Comparison of ENCODE assay signal across 12 cellular contexts in genomic region chr7:4103352-4104091, GRCh38.
DNase-seq lines count a peak whose midpoint lies in the region; ATAC-seq and TF ChIP-seq lines count a peak whose summit lies in the region.
"Had no signal": no experiment of that assay in that cellular context is flagged by ENCODE, and none has a peak within 500 bp of the region (broad histone marks: within the 10 kb centered on the region; RNA-seq: fewer than 3 reads in every experiment).

No MANE protein-coding gene starts in this region.

- no peak overlapping the region for H3K27ac Mint-ChIP-seq in MCF 10A (ENCODE audit: low read depth, unreplicated experiment)
- no peak overlapping the region for H3K27ac Mint-ChIP-seq in activated T-helper 17 cell treated with anti-CD3 and anti-CD28 coated beads, Interleukin-2, amount 50 U/mL, for 72 hours
- H3K27ac Mint-ChIP-seq: activated CD4-positive, alpha-beta memory T cell treated with anti-CD3 and anti-CD28 coated beads, Interleukin-2, amount 10 ng/mL, durations not matched to agents 7 days and 5 days had no signal

- H3K9ac ChIP-seq in fibroblast of lung (ENCODE audit: insufficient read depth, low read length), result no peak overlapping the region

- no peaks in the 10 kb centered on the region for H3K79me2 ChIP-seq in fibroblast of lung (ENCODE audit: control insufficient read depth, insufficient read depth, low read length)

- peaks cover 5% of the 10 kb centered on the region for H3K4me1 Mint-ChIP-seq in MCF 10A (ENCODE audit: insufficient read depth, unreplicated experiment)
- no peaks in the 10 kb centered on the region for H3K4me1 Mint-ChIP-seq in activated T-helper 17 cell treated with anti-CD3 and anti-CD28 coated beads, Interleukin-2, amount 50 U/mL, for 72 hours
- H3K4me1 Mint-ChIP-seq: activated CD4-positive, alpha-beta memory T cell treated with anti-CD3 and anti-CD28 coated beads, Interleukin-2, amount 10 ng/mL, durations not matched to agents 7 days and 5 days had no signal

- DNase-seq in MCF 10A (ENCODE audit: unreplicated experiment), result peak; percentile 75
- no peak for DNase-seq in breast epithelium (ENCODE audit: low spot score in 2 of 2)
- peak; percentile 75 for DNase-seq in RKO (ENCODE audit: low spot score)
- DNase-seq in fibroblast of lung (ENCODE audit: low read depth in 2 of 2), result peak; percentile 21 to 73
- DNase-seq in HCEC 1CT, result no peak
- DNase-seq in NCI-H1417 (lab: John Stamatoyannopoulos, UW), result no peak
- DNase-seq: activated CD4-positive, alpha-beta memory T cell treated with anti-CD3 and anti-CD28 coated beads, Interleukin-2, amount 10 ng/mL, durations not matched to agents 7 days and 5 days; mucosa of descending colon; stimulated activated naive CD8-positive, alpha-beta T cell treated with anti-CD3 and anti-CD28 coated beads, Interleukin-15, Interleukin-2, amounts not matched to agents 100 U/mL and 50 U/mL, for 24 hours had no signal

- no peaks in the 10 kb centered on the region for H3K27me3 Mint-ChIP-seq in MCF 10A (ENCODE audit: insufficient read depth, unreplicated experiment)
- H3K27me3 Mint-ChIP-seq in activated T-helper 17 cell treated with anti-CD3 and anti-CD28 coated beads, Interleukin-2, amount 50 U/mL, for 72 hours, result no peaks in the 10 kb centered on the region
- H3K27me3 Mint-ChIP-seq: activated CD4-positive, alpha-beta memory T cell treated with anti-CD3 and anti-CD28 coated beads, Interleukin-2, amount 10 ng/mL, durations not matched to agents 7 days and 5 days had no signal

- H3K36me3 Mint-ChIP-seq in MCF 10A (ENCODE audit: insufficient read depth, unreplicated experiment), result no peaks in the 10 kb centered on the region
- H3K36me3 Mint-ChIP-seq in activated T-helper 17 cell treated with anti-CD3 and anti-CD28 coated beads, Interleukin-2, amount 50 U/mL, for 72 hours (ENCODE audit: low read depth), result no peaks in the 10 kb centered on the region

- no TSS peak for BruUV-seq in MCF 10A (replicated peaks; lab: Mats Ljungman, UMichigan)

- TF ChIP-seq POLR2A in breast epithelium (IDR thresholded peaks at IDR 0.05), result no peak

- no peak for TF ChIP-seq CTCF in MCF 10A (IDR thresholded peaks at IDR 0.05; ENCODE audit: unreplicated experiment)
- no peak for TF ChIP-seq CTCF in breast epithelium (IDR thresholded peaks at IDR 0.05)
- peak in 1 of 2 donors; percentile 25 for TF ChIP-seq CTCF in fibroblast of lung (conservative IDR thresholded peaks at IDR 0.05 in 1 of 2, IDR thresholded peaks at IDR 0.05 in 1 of 2; ENCODE audit: low read depth in 1 of 2, low read length in 2 of 2)

- intact Hi-C loops in MCF 10A (cut with micrococcal nuclease), result loop anchor here (5.0 kb wide), 1 partner anchor 374 kb away; no protein-coding TSS in a partner anchor
- intact Hi-C loops in breast epithelium (cut with DNase I; ENCODE audit: low total_unique reads), result no loop called here

- H3K9me3 Mint-ChIP-seq in MCF 10A (ENCODE audit: unreplicated experiment), result no peaks in the 10 kb centered on the region
- no peaks in the 10 kb centered on the region for H3K9me3 Mint-ChIP-seq in activated T-helper 17 cell treated with anti-CD3 and anti-CD28 coated beads, Interleukin-2, amount 50 U/mL, for 72 hours
- H3K9me3 Mint-ChIP-seq: activated CD4-positive, alpha-beta memory T cell treated with anti-CD3 and anti-CD28 coated beads, Interleukin-2, amount 10 ng/mL, durations not matched to agents 7 days and 5 days had no signal

- H3K9me3 ChIP-seq in breast epithelium (no peaks in the 10 kb centered on the region), fibroblast of lung (ENCODE audit: control insufficient read depth, insufficient read depth, low read depth, low read length) (no peaks in the 10 kb centered on the region)
- H3K9me3 ChIP-seq: mucosa of descending colon had no signal

- no peak overlapping the region for H2AFZ ChIP-seq in fibroblast of lung (ENCODE audit: low read length)

- no peaks in the 10 kb centered on the region for H3K4me1 ChIP-seq in breast epithelium
- no peaks in the 10 kb centered on the region for H3K4me1 ChIP-seq in fibroblast of lung (ENCODE audit: control insufficient read depth, extremely low read depth, insufficient read depth, low read length)

- CTCF ChIA-PET in MCF 10A (lab: Yijun Ruan, JAX), result interaction anchor here (0.5 to 1.4 kb wide), 5 partner anchors 17 to 1689 kb away, joined by 3 to 6 read pairs (median 3); no protein-coding TSS in a partner anchor

- no peak overlapping the region for H3K4me2 ChIP-seq in fibroblast of lung (ENCODE audit: extremely low read depth, insufficient read depth, low read length)

- no peak for ATAC-seq in HG03571 (IDR thresholded peaks at IDR 0.05; ENCODE audit: unreplicated experiment)
- ATAC-seq in activated T-helper 17 cell treated with anti-CD3 and anti-CD28 coated beads, Interleukin-2, amount 50 U/mL, for 72 hours (replicated peaks), result no peak
- ATAC-seq: mucosa of descending colon; Right ventricle myocardium inferior; stimulated activated naive CD8-positive, alpha-beta T cell treated with anti-CD3 and anti-CD28 coated beads, Interleukin-15, Interleukin-2, amounts not matched to agents 100 U/mL and 50 U/mL, for 24 hours had no signal

- POLR2A ChIA-PET in MCF 10A (lab: Yijun Ruan, JAX), result interaction anchor here (0.6 kb wide), 1 partner anchor 50 kb away, joined by 4 read pairs; no protein-coding TSS in a partner anchor

- no peaks in the 10 kb centered on the region for H4K20me1 ChIP-seq in fibroblast of lung (ENCODE audit: control insufficient read depth, extremely low read depth, insufficient read depth, low read length)

- H3K4me3 ChIP-seq in breast epithelium (no peak overlapping the region), fibroblast of lung (replicated peaks in 1 of 4; ENCODE audit: control extremely low read depth in 1 of 4, insufficient read depth in 1 of 4, low read depth in 3 of 4, low read length in 4 of 4) (no peak overlapping the region)
- H3K4me3 ChIP-seq: mucosa of descending colon had no signal

- H3K36me3 ChIP-seq in breast epithelium (no peaks in the 10 kb centered on the region), fibroblast of lung (ENCODE audit: control insufficient read depth, insufficient read depth, low read length) (no peaks in the 10 kb centered on the region)

- H3K27ac ChIP-seq in breast epithelium, result no peak overlapping the region
- no peak overlapping the region for H3K27ac ChIP-seq in fibroblast of lung (ENCODE audit: insufficient read depth, low read length)

- H3K4me3 Mint-ChIP-seq in MCF 10A (ENCODE audit: unreplicated experiment), result no peak overlapping the region
- H3K4me3 Mint-ChIP-seq in activated T-helper 17 cell treated with anti-CD3 and anti-CD28 coated beads, Interleukin-2, amount 50 U/mL, for 72 hours, result no peak overlapping the region
- H3K4me3 Mint-ChIP-seq: activated CD4-positive, alpha-beta memory T cell treated with anti-CD3 and anti-CD28 coated beads, Interleukin-2, amount 10 ng/mL, durations not matched to agents 7 days and 5 days had no signal

- H3K27me3 ChIP-seq in breast epithelium (no peaks in the 10 kb centered on the region), fibroblast of lung (ENCODE audit: control insufficient read depth, insufficient read depth, low read length) (no peaks in the 10 kb centered on the region)

Comparison
In these comparisons a context has a peak if more than half of its experiments do, and no peak if none do; other contexts are left out.
1. DNase-seq: peak in MCF 10A (single experiment), RKO (single experiment) and fibroblast of lung (2 of 2); none in breast epithelium (0 of 2), HCEC 1CT (single experiment) and NCI-H1417 (0 of 3).